9 cellular contexts compared by ENCODE assay signal in the genomic region with DNA sequence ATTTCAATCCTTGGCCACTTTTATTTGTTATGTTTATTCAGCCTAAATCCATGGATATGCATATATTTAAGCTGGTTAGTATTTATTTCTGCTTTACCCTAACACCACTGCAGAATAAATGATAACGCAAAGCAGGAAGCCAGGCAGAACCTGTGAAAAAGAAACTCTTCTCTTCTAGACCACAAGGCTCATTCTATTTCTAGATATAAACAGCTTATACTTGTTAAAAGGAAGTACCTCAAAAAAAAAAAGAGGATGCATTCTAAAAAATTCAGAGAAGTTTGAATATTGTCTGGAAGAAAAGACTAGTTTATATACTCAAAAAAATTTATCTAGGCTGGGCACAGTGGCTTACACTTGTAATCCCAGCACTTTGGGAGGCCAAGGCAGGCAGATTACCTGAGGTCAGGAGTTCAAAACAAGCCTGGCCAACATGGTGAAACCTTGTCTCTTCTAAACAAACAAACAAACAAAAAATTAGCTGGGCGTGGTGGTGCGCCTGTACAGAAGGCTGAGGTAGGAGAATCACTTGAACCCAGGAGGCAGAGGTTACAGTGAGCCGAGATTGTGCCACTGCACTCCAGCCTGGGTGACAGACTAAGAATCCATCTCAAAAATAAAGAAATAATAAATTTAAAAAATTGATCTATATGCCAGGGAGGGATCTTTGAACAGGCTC. TPM values are rescaled to one million over a fixed set of nuclear protein-coding genes. Genes with fewer than 3 reads are reported as not detected.
A peak's percentile ranks its signal among the peaks of the same experiment; 100 is the strongest.
DNase-seq lines count a peak whose midpoint lies in the region; ATAC-seq, FAIRE-seq and TF ChIP-seq lines count a peak whose summit lies in the region.
"Had no signal": no experiment of that assay in that cellular context is flagged by ENCODE, and none has a peak within 500 bp of the region (broad histone marks: within the 10 kb centered on the region; RNA-seq: fewer than 3 reads in every experiment).

No MANE protein-coding gene starts in this region.

- H3K27ac Mint-ChIP-seq in astrocyte (ENCODE audit: unreplicated experiment) (no peak overlapping the region), WTC11 (no peak overlapping the region)

- H3K27me3 ChIP-seq in astrocyte (ENCODE audit: insufficient read depth, low read length): no peaks in the 10 kb centered on the region
- H3K27me3 ChIP-seq: SJCRH30 had no signal

- H3K27me3 Mint-ChIP-seq in astrocyte (ENCODE audit: low read depth, unreplicated experiment) (no peaks in the 10 kb centered on the region), WTC11 (ENCODE audit: low read depth) (no peaks in the 10 kb centered on the region)

- DNase-seq in GM10266 (ENCODE audit: extremely low spot score) (peak; percentile 33), astrocyte (ENCODE audit: low read depth) (no peak), NCI-H1436 (lab: John Stamatoyannopoulos, UW) (no peak), SK-N-DZ (ENCODE audit: low spot score) (no peak), WTC11 (ENCODE audit: low spot score) (no peak), NCI-H446 treated with DMSO at 0.1 percent for 48 hours (lab: John Stamatoyannopoulos, UW) (no peak)
- DNase-seq: SJCRH30 had no signal

- TF ChIP-seq CTCF in GM10266 (IDR thresholded peaks at IDR 0.05; ENCODE audit: control insufficient read depth, insufficient read depth, low read depth, missing control alignments): no peak
- TF ChIP-seq CTCF in astrocyte (IDR thresholded peaks at IDR 0.05; ENCODE audit: insufficient read depth, low read depth, low read length): no peak
- no peak for TF ChIP-seq CTCF in WTC11 (IDR thresholded peaks at IDR 0.05)

- no peak for FAIRE-seq in astrocyte (lab: Jason Lieb, UNC)

- CTCF ChIA-PET in WTC11 (lab: Charles Lee): interaction anchor here (2.0 to 2.1 kb wide), 2 partner anchors 9 to 451 kb away, joined by 4 to 5 read pairs; no protein-coding TSS in a partner anchor

- H3K4me1 Mint-ChIP-seq in astrocyte (ENCODE audit: low read depth, unreplicated experiment): peaks cover 20% of the 10 kb centered on the region
- H3K4me1 Mint-ChIP-seq in WTC11: no peaks in the 10 kb centered on the region

- no peak overlapping the region for H3K4me3 ChIP-seq in astrocyte (ENCODE audit: insufficient read depth, low read depth, low read length)
- H3K4me3 ChIP-seq: SJCRH30 had no signal

- H3K9me3 Mint-ChIP-seq in astrocyte (ENCODE audit: unreplicated experiment) (no peaks in the 10 kb centered on the region), WTC11 (no peaks in the 10 kb centered on the region)

- H3K36me3 Mint-ChIP-seq in astrocyte (ENCODE audit: low read depth, unreplicated experiment) (no peaks in the 10 kb centered on the region), WTC11 (no peaks in the 10 kb centered on the region)

- H4K20me1 ChIP-seq in astrocyte (ENCODE audit: insufficient read depth, low read length): no peaks in the 10 kb centered on the region

- H3K36me3 ChIP-seq in astrocyte (ENCODE audit: insufficient read depth, low read length): no peaks in the 10 kb centered on the region

- no peaks in the 10 kb centered on the region for H3K9me3 ChIP-seq in astrocyte (ENCODE audit: insufficient read depth, low read depth, low read length)
- H3K9me3 ChIP-seq: SJCRH30 had no signal

- peak; percentile 82 for ATAC-seq in GM21360 (IDR thresholded peaks at IDR 0.05; ENCODE audit: unreplicated experiment)
- ATAC-seq in HG03432 (IDR thresholded peaks at IDR 0.05; ENCODE audit: unreplicated experiment): peak; percentile 81
- ATAC-seq in WTC11: no peak

- no peak overlapping the region for H2AFZ ChIP-seq in astrocyte (ENCODE audit: low read depth, low read length)

- H3K79me2 ChIP-seq in astrocyte (ENCODE audit: insufficient read depth, low read length): no peaks in the 10 kb centered on the region

- H3K27ac ChIP-seq in astrocyte (ENCODE audit: low read depth, low read length): no peak overlapping the region
- H3K27ac ChIP-seq: SJCRH30 had no signal

- H3K4me1 ChIP-seq in astrocyte (ENCODE audit: insufficient read depth, low read length): peaks cover 18% of the 10 kb centered on the region
- H3K4me1 ChIP-seq: SJCRH30 had no signal

- no peak overlapping the region for H3K9ac ChIP-seq in astrocyte (ENCODE audit: low read length)

- POLR2A ChIA-PET in WTC11 (lab: Charles Lee): no interaction called here

- H3K4me3 Mint-ChIP-seq in astrocyte (ENCODE audit: unreplicated experiment): no peak overlapping the region
- H3K4me3 Mint-ChIP-seq in WTC11: no peak overlapping the region

- peak overlapping the region; percentile 16 for H3K4me2 ChIP-seq in astrocyte (ENCODE audit: low read length)

TF ChIP-seq in WTC11, 78 proteins besides CTCF, POLR2A, EP300 and RAD21 (continues in another document):
- TF ChIP-seq, protein P1, sequence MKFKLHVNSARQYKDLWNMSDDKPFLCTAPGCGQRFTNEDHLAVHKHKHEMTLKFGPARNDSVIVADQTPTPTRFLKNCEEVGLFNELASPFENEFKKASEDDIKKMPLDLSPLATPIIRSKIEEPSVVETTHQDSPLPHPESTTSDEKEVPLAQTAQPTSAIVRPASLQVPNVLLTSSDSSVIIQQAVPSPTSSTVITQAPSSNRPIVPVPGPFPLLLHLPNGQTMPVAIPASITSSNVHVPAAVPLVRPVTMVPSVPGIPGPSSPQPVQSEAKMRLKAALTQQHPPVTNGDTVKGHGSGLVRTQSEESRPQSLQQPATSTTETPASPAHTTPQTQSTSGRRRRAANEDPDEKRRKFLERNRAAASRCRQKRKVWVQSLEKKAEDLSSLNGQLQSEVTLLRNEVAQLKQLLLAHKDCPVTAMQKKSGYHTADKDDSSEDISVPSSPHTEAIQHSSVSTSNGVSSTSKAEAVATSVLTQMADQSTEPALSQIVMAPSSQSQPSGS (CRISPR knock-in tag; IDR thresholded peaks at IDR 0.05; ENCODE audit: borderline replicate concordance, low read depth): no peak
- TF ChIP-seq, protein P2, sequence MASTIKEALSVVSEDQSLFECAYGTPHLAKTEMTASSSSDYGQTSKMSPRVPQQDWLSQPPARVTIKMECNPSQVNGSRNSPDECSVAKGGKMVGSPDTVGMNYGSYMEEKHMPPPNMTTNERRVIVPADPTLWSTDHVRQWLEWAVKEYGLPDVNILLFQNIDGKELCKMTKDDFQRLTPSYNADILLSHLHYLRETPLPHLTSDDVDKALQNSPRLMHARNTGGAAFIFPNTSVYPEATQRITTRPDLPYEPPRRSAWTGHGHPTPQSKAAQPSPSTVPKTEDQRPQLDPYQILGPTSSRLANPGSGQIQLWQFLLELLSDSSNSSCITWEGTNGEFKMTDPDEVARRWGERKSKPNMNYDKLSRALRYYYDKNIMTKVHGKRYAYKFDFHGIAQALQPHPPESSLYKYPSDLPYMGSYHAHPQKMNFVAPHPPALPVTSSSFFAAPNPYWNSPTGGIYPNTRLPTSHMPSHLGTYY (CRISPR knock-in tag; IDR thresholded peaks at IDR 0.05): no peak
- no peak for TF ChIP-seq ZBTB21 (CRISPR knock-in tag; IDR thresholded peaks at IDR 0.05; ENCODE audit: borderline replicate concordance)
- no peak for TF ChIP-seq ZNF416 (CRISPR knock-in tag; IDR thresholded peaks at IDR 0.05)
- TF ChIP-seq GABPB1 (CRISPR knock-in tag; IDR thresholded peaks at IDR 0.05): no peak
- TF ChIP-seq NR3C1 (CRISPR knock-in tag; conservative IDR thresholded peaks at IDR 0.05; ENCODE audit: low read depth): no peak
- TF ChIP-seq, protein P3, sequence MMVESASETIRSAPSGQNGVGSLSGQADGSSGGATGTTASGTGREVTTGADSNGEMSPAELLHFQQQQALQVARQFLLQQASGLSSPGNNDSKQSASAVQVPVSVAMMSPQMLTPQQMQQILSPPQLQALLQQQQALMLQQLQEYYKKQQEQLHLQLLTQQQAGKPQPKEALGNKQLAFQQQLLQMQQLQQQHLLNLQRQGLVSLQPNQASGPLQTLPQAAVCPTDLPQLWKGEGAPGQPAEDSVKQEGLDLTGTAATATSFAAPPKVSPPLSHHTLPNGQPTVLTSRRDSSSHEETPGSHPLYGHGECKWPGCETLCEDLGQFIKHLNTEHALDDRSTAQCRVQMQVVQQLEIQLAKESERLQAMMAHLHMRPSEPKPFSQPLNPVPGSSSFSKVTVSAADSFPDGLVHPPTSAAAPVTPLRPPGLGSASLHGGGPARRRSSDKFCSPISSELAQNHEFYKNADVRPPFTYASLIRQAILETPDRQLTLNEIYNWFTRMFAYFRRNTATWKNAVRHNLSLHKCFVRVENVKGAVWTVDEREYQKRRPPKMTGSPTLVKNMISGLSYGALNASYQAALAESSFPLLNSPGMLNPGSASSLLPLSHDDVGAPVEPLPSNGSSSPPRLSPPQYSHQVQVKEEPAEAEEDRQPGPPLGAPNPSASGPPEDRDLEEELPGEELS (CRISPR knock-in tag; IDR thresholded peaks at IDR 0.05): no peak
- TF ChIP-seq GRHL2 (CRISPR knock-in tag; IDR thresholded peaks at IDR 0.05; ENCODE audit: insufficient replicate concordance, severe bottlenecking): no peak
- TF ChIP-seq ELF4 (CRISPR knock-in tag; IDR thresholded peaks at IDR 0.05; ENCODE audit: low read depth): no peak
- TF ChIP-seq FOXK1 (CRISPR knock-in tag; IDR thresholded peaks at IDR 0.05): no peak
- TF ChIP-seq TCF7 (CRISPR knock-in tag; IDR thresholded peaks at IDR 0.05; ENCODE audit: low read depth): no peak
- TF ChIP-seq, protein P4, sequence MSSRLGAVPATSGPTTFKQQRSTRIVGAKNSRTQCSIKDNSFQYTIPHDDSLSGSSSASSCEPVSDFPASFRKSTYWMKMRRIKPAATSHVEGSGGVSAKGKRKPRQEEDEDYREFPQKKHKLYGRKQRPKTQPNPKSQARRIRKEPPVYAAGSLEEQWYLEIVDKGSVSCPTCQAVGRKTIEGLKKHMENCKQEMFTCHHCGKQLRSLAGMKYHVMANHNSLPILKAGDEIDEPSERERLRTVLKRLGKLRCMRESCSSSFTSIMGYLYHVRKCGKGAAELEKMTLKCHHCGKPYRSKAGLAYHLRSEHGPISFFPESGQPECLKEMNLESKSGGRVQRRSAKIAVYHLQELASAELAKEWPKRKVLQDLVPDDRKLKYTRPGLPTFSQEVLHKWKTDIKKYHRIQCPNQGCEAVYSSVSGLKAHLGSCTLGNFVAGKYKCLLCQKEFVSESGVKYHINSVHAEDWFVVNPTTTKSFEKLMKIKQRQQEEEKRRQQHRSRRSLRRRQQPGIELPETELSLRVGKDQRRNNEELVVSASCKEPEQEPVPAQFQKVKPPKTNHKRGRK (CRISPR knock-in tag; IDR thresholded peaks at IDR 0.05; ENCODE audit: borderline replicate concordance): no peak

RNA-seq across cellular contexts. Expression of a gene that starts 55.8 kb away (rescaled TPM):
- 6.2 and 6.9 TPM in 2 replicates for total RNA-seq in astrocyte
- polyA plus RNA-seq in SK-N-DZ (2014; cell fraction: cytosol; rRNA removed): 0.12 and 2.4 TPM in 2 replicates
- polyA plus RNA-seq in SK-N-DZ (2014; cell fraction: nucleus; rRNA removed): 1.7 and 2.6 TPM in 2 replicates
- total RNA-seq in WTC11 (2021): 2.9 to 3.9 TPM (median 3.2 TPM) in 3 replicates

RNA-seq across cellular contexts. Expression of a gene that starts 57.1 kb away (rescaled TPM):
- total RNA-seq in astrocyte (10.6 and 12.3 TPM in 2 replicates), WTC11 (2021) (17.8 to 22.2 TPM (median 21.3 TPM) in 3 replicates)
- polyA plus RNA-seq in SK-N-DZ (2014; cell fraction: cytosol; rRNA removed): 19.5 and 23.9 TPM in 2 replicates
- 17.4 and 28.5 TPM in 2 replicates for polyA plus RNA-seq in SK-N-DZ (2014; cell fraction: nucleus; rRNA removed)
